ENCODE assay signal across 22 cellular contexts in genomic region chr18:44727291-44727690, GRCh38. TPM values are rescaled to one million over a fixed set of nuclear protein-coding genes. Genes with fewer than 3 reads are reported as not detected.
DNase-seq lines count a peak whose midpoint lies in the region; ATAC-seq, FAIRE-seq and TF ChIP-seq lines count a peak whose summit lies in the region.
"Had no signal": no experiment of that assay in that cellular context is flagged by ENCODE, and none has a peak within 500 bp of the region (broad histone marks: within the 10 kb centered on the region; RNA-seq: fewer than 3 reads in every experiment).

No MANE protein-coding gene starts in this region.

- H3K9me3 Mint-ChIP-seq in MCF 10A (ENCODE audit: unreplicated experiment): no peaks in the 10 kb centered on the region
- no peaks in the 10 kb centered on the region for H3K9me3 Mint-ChIP-seq in nephron
- H3K9me3 Mint-ChIP-seq: CD4-positive, alpha-beta T cell had no signal

- H3K27me3 ChIP-seq in breast epithelium: no peaks in the 10 kb centered on the region
- no peaks in the 10 kb centered on the region for H3K27me3 ChIP-seq in SJSA1 (replicated peaks)
- H3K27me3 ChIP-seq: brain microvascular endothelial cell, colonic mucosa, upper lobe of right lung had no signal

- no peak for FAIRE-seq in frontal cortex (lab: Jason Lieb, UNC)
- FAIRE-seq: G401.6, K562 had no signal

- peak overlapping the region; percentile 11 to 45 for H3K27ac ChIP-seq in breast epithelium
- peak overlapping the region; percentile 30 for H3K27ac ChIP-seq in SJSA1
- H3K27ac ChIP-seq: brain microvascular endothelial cell, colonic mucosa, upper lobe of right lung had no signal

- no peak overlapping the region for H3K4me3 Mint-ChIP-seq in MCF 10A (ENCODE audit: unreplicated experiment)
- no peak overlapping the region for H3K4me3 Mint-ChIP-seq in nephron
- H3K4me3 Mint-ChIP-seq: CD4-positive, alpha-beta T cell had no signal

- in situ Hi-C loops in KBM-7 (cut with MboI; ENCODE audit: low pct_unique_long_range_greater_than_20kb, low sequenced_read_pairs): no loop called here

- H3K4me1 Mint-ChIP-seq in MCF 10A (ENCODE audit: insufficient read depth, unreplicated experiment) (peaks cover 30% of the 10 kb centered on the region), nephron (peaks cover 84% of the 10 kb centered on the region)

- POLR2A ChIA-PET in MCF 10A (lab: Yijun Ruan, JAX): no interaction called here

- no TSS peak for BruUV-seq in MCF 10A (replicated peaks; lab: Mats Ljungman, UMichigan)

- H3K4me3 ChIP-seq in breast epithelium (no peak overlapping the region), SJSA1 (no peak overlapping the region)
- H3K4me3 ChIP-seq: colonic mucosa, K562, upper lobe of right lung had no signal

- no peaks in the 10 kb centered on the region for H3K27me3 Mint-ChIP-seq in MCF 10A (ENCODE audit: insufficient read depth, unreplicated experiment)
- H3K27me3 Mint-ChIP-seq in nephron (ENCODE audit: low read depth): no peaks in the 10 kb centered on the region
- H3K27me3 Mint-ChIP-seq: CD4-positive, alpha-beta T cell had no signal

- peaks cover 5 to 7% of the 10 kb centered on the region in 2 donors for H3K4me1 ChIP-seq in breast epithelium
- H3K4me1 ChIP-seq in SJSA1 (replicated peaks): peaks cover 69% of the 10 kb centered on the region

- TF ChIP-seq CTCF in breast epithelium (IDR thresholded peaks at IDR 0.05): no peak
- TF ChIP-seq CTCF in MCF 10A (IDR thresholded peaks at IDR 0.05; ENCODE audit: unreplicated experiment): no peak
- TF ChIP-seq CTCF in nephron (IDR thresholded peaks at IDR 0.05; ENCODE audit: unreplicated experiment in 3 of 3): no peak

- intact Hi-C loops in breast epithelium (cut with DNase I; ENCODE audit: low total_unique reads) (no loop called here), MCF 10A (cut with micrococcal nuclease) (no loop called here), left colon (cut with DNase I, micrococcal nuclease) (no loop called here)

- H3K36me3 Mint-ChIP-seq in MCF 10A (ENCODE audit: insufficient read depth, unreplicated experiment): no peaks in the 10 kb centered on the region
- H3K36me3 Mint-ChIP-seq in nephron (ENCODE audit: low read depth): peaks cover 31% of the 10 kb centered on the region

- no peak overlapping the region for H3K27ac Mint-ChIP-seq in MCF 10A (ENCODE audit: low read depth, unreplicated experiment)
- H3K27ac Mint-ChIP-seq in nephron: peak overlapping the region in 2 of 3 experiments; percentile 5 to 14
- H3K27ac Mint-ChIP-seq: CD4-positive, alpha-beta T cell had no signal

- TF ChIP-seq POLR2A in breast epithelium (IDR thresholded peaks at IDR 0.05): no peak

- no peaks in the 10 kb centered on the region for H3K36me3 ChIP-seq in breast epithelium
- H3K36me3 ChIP-seq in SJSA1: no peaks in the 10 kb centered on the region
- H3K36me3 ChIP-seq: brain microvascular endothelial cell, colonic mucosa, upper lobe of right lung had no signal

- no peak for ATAC-seq in left colon
- ATAC-seq: activated CD4-positive, CD25-positive, alpha-beta regulatory T cell treated with anti-CD3 and anti-CD28 coated beads, Interleukin-2, amount 50 U/mL, for 24 hours; K562; upper lobe of right lung had no signal

- CTCF ChIA-PET in MCF 10A (lab: Yijun Ruan, JAX): no interaction called here

- H3K9me3 ChIP-seq in breast epithelium (no peaks in the 10 kb centered on the region), SJSA1 (replicated peaks) (no peaks in the 10 kb centered on the region)
- H3K9me3 ChIP-seq: colonic mucosa, upper lobe of right lung had no signal

- DNase-seq in breast epithelium (ENCODE audit: low spot score in 2 of 2) (no peak), MCF 10A (ENCODE audit: unreplicated experiment) (no peak), SJSA1 (ENCODE audit: low read depth in 1 of 2, low spot score in 2 of 2) (no peak), KBM-7 (no peak), left colon (no peak), frontal cortex (ENCODE audit: low spot score in 2 of 2) (no peak)
- DNase-seq: activated effector memory CD4-positive, alpha-beta T cell treated with Interleukin-2 at 50 U/mL for 16 hours; brain microvascular endothelial cell; CD4-positive, alpha-beta T cell; colonic mucosa; HCEC 1CT; MV-4-11; NCI-H1694; NCI-H69; nucleus accumbens; stimulated activated CD4-positive, alpha-beta T cell treated with anti-CD3 and anti-CD28 coated beads, Interleukin-12 subunit alpha, Interleukin-12 subunit beta, amount 100 ng/mL, for 4 hours; stimulated activated CD4-positive, alpha-beta T cell treated with anti-CD3 and anti-CD28 coated beads, Interleukin-4, amount 100 ng/mL, for 4 hours; upper lobe of right lung had no signal

RNA-seq across cellular contexts. Expression of gene SETBP1, which starts 46.6 kb away (rescaled TPM):
- total RNA-seq in breast epithelium: 10 to 100 TPM; 26.2 to 40.1 (median 37.0) TPM
- 4.8 and 4.9 TPM in 2 replicates for total RNA-seq in MCF 10A (2022)
- total RNA-seq in SJSA1 (2014; rRNA removed; shearing (Covaris generic)): 9.9 and 12.6 TPM in 2 replicates
- 10 to 100 TPM; 10.2 to 21.2 TPM for total RNA-seq in left colon
- 34.2 TPM for total RNA-seq in frontal cortex
